Comparison of ENCODE assay signal across 8 cellular contexts in genomic region chr3:143825513-143825912, GRCh38. TPM values are rescaled to one million over a fixed set of nuclear protein-coding genes. Genes with fewer than 3 reads are reported as not detected.
DNase-seq lines count a peak whose midpoint lies in the region; ATAC-seq and TF ChIP-seq lines count a peak whose summit lies in the region.

No MANE protein-coding gene starts in this region.

- no peaks in the 10 kb centered on the region for H3K9me3 ChIP-seq in right cardiac atrium (ENCODE audit: control insufficient read depth, low read length)
- no peaks in the 10 kb centered on the region for H3K9me3 ChIP-seq in psoas muscle

- ATAC-seq in GM18511 (IDR thresholded peaks at IDR 0.05; ENCODE audit: unreplicated experiment), result peak; percentile 80
- ATAC-seq in GM21515 (IDR thresholded peaks at IDR 0.05; ENCODE audit: unreplicated experiment), result peak; percentile 60
- peak; percentile 75 for ATAC-seq in HG03520 (IDR thresholded peaks at IDR 0.05; ENCODE audit: unreplicated experiment)
- peak; percentile 45 to 61 for ATAC-seq in right cardiac atrium
- no peak for ATAC-seq in psoas muscle

- H3K4me1 ChIP-seq in right cardiac atrium (ENCODE audit: control insufficient read depth, insufficient read depth, low read length) (no peaks in the 10 kb centered on the region), psoas muscle (no peaks in the 10 kb centered on the region)

- DNase-seq in right cardiac atrium (no peak), psoas muscle (no peak), HCEC 1CT (no peak), NCI-H128 (lab: John Stamatoyannopoulos, UW; ENCODE audit: unreplicated experiment) (no peak)
- no peak for DNase-seq in NK-92 treated with Interleukin-12 subunit alpha and Interleukin-12 subunit beta, amount 100 ng/mL, for 24 hours (lab: John Stamatoyannopoulos, UW)

- intact Hi-C loops in right cardiac atrium (cut with DNase I) (no loop called here), psoas muscle (cut with DNase I) (no loop called here)

- WGBS in right cardiac atrium, result 35% methylated on average over 3 of the region's 3 CpGs
- 62 to 86% (median 72%) methylated on average over 3 of the region's 3 CpGs for WGBS in psoas muscle, 3 donors

- H3K36me3 ChIP-seq in psoas muscle (ENCODE audit: insufficient read depth in 1 of 2, low read depth in 1 of 2), result no peaks in the 10 kb centered on the region

- H3K27me3 ChIP-seq in right cardiac atrium (ENCODE audit: control insufficient read depth, insufficient read depth) (no peaks in the 10 kb centered on the region), psoas muscle (ENCODE audit: insufficient read depth in 3 of 3, low read length in 2 of 3) (no peaks in the 10 kb centered on the region)

- H3K4me3 ChIP-seq in right cardiac atrium (ENCODE audit: low read length) (no peak overlapping the region), psoas muscle (no peak overlapping the region)

- no peak for TF ChIP-seq CTCF in psoas muscle (IDR thresholded peaks at IDR 0.05)

- H3K27ac ChIP-seq in right cardiac atrium (ENCODE audit: low read length) (no peak overlapping the region), psoas muscle (no peak overlapping the region)

RNA-seq across cellular contexts. Expression of gene SLC9A9, which starts 22.8 kb away (rescaled TPM):
- total RNA-seq in right cardiac atrium, result 10 to 100 TPM in 1 of 4 donors, 1 to 10 TPM in 3; 8.3 to 14.9 (median 9.6) TPM
- 3.6 TPM for polyA plus RNA-seq in right cardiac atrium
- 1 to 10 TPM; 2.9 to 5.4 (median 3.2) TPM for total RNA-seq in psoas muscle
- 1 to 10 TPM; 1.3 to 2.0 (median 1.8) TPM for polyA plus RNA-seq in psoas muscle

Comparison
In these comparisons a context has a peak if more than half of its experiments do, and no peak if none do; other contexts are left out.
1. ATAC-seq: peak in GM18511 (single experiment), GM21515 (single experiment), HG03520 (single experiment) and right cardiac atrium (2 of 2); none in psoas muscle (0 of 4).